8 cellular contexts compared by ENCODE assay signal in the genomic region with DNA sequence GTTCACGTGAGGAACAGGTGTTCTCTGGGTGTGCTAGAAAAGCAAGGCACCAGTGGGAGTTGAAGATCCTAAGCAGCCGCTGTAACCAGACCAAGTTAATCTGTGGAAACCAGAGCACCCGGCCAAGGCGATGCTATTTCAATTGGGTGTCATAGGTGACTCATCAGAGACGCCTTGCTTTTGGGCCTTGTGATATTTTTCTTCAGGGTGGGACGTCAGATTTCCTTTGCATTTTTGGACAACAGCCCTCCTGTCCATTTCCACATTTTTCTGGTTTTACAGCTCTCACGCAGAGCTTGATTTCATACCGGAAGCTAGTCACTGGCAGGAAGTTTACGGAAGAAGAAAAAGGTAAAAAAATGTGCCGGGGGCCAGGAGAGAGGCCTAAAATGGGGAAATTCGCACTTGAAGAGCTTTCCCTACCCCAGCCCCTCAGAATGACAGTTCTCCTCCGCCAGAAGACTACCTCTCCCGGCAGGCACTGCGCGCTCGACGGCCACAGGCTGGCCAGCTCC. TPM values are rescaled to one million over a fixed set of nuclear protein-coding genes. Genes with fewer than 3 reads are reported as not detected.
DNase-seq lines count a peak whose midpoint lies in the region; ATAC-seq and TF ChIP-seq lines count a peak whose summit lies in the region.

No MANE protein-coding gene starts in this region.

- H3K79me2 ChIP-seq in mammary epithelial cell (ENCODE audit: insufficient read depth, low read length): peaks cover 18% of the 10 kb centered on the region

- in situ Hi-C loops in mammary epithelial cell (cut with MboI; ENCODE audit: low sequenced_read_pairs in 2 of 2): loop anchor here in 1 of 2 donors (25.0 kb wide), 1 partner anchor 1890 kb away; no protein-coding TSS in a partner anchor

- intact Hi-C loops in mammary epithelial cell (cut with micrococcal nuclease): loop anchor here (5.0 kb wide), 1 partner anchor 110 kb away; no protein-coding TSS in a partner anchor

- ATAC-seq in GM19395 (IDR thresholded peaks at IDR 0.05; ENCODE audit: unreplicated experiment): no peak

- peak overlapping the region; percentile 84 for H3K4me2 ChIP-seq in mammary epithelial cell (ENCODE audit: insufficient read depth, low read depth, low read length)

- 7% methylated on average over 9 of the region's 17 CpGs for WGBS in mammary epithelial cell (ENCODE audit: low coverage, missing lambda C conversion rate)
- 14 to 24% methylated on average over 13 of the region's 17 CpGs for WGBS in mesodermal cell (ENCODE audit: insufficient coverage in 2 of 2), 2 experiments

- H3K4me3 ChIP-seq in BJ (ENCODE audit: low read depth, low read length) (peak overlapping the region; percentile 22), mammary epithelial cell (replicated peaks in 1 of 3; ENCODE audit: insufficient read depth in 1 of 3, low read depth in 2 of 3, low read length in 3 of 3) (peak overlapping the region; percentile 39 to 48 (median 44)), mesodermal cell (ENCODE audit: extremely low read depth, insufficient read depth, low read length, poor library complexity, severe bottlenecking) (peak overlapping the region; percentile 73)

- H2AFZ ChIP-seq in mammary epithelial cell (ENCODE audit: low read depth, low read length): peak overlapping the region; percentile 97

- no peak for TF ChIP-seq EP300 in Ishikawa (IDR thresholded peaks at IDR 0.05; ENCODE audit: borderline replicate concordance)

- peak overlapping the region; percentile 6 for H3K27ac ChIP-seq in mammary epithelial cell (ENCODE audit: insufficient read depth, low read depth, low read length)
- H3K27ac ChIP-seq in mesodermal cell (ENCODE audit: low read depth, low read length, severe bottlenecking): no peak overlapping the region

- no TSS peak for BruUV-seq in mammary epithelial cell (replicated peaks; lab: Mats Ljungman, UMichigan)

- no peaks in the 10 kb centered on the region for H4K20me1 ChIP-seq in mammary epithelial cell (ENCODE audit: insufficient read depth, low read length)

- no peak overlapping the region for H3K9ac ChIP-seq in mammary epithelial cell (ENCODE audit: insufficient read depth, low read length)

- CTCF ChIA-PET in BJ (lab: Yijun Ruan, JAX) (interaction anchor here (0.5 to 1.8 kb wide), 5 partner anchors 8 to 1898 kb away, joined by 3 to 8 read pairs (median 3); no protein-coding TSS in a partner anchor), mammary epithelial cell (lab: Charles Lee; ENCODE audit: low non-redundant PET) (interaction anchor here (0.6 to 1.4 kb wide), 3 partner anchors 60 to 116 kb away, joined by 5 to 31 read pairs (median 8); no protein-coding TSS in a partner anchor)

- POLR2A ChIA-PET in BJ (lab: Charles Lee): interaction anchor here (0.6 kb wide), 2 partner anchors 1529 to 1826 kb away, joined by 3 to 12 read pairs; no protein-coding TSS in a partner anchor

- DNase-seq in BJ (ENCODE audit: low read depth): no peak
- DNase-seq in mammary epithelial cell: no peak
- no peak for DNase-seq in superior temporal gyrus (ENCODE audit: extremely low spot score)
- no peak for DNase-seq in NK-92 (lab: John Stamatoyannopoulos, UW; ENCODE audit: unreplicated experiment)
- DNase-seq in NCI-H146 treated with DMSO at 0.1 percent for 48 hours (lab: John Stamatoyannopoulos, UW; ENCODE audit: unreplicated experiment): no peak

- H3K27me3 ChIP-seq in BJ (ENCODE audit: control insufficient read depth, insufficient read depth, low read length) (no peaks in the 10 kb centered on the region), mammary epithelial cell (ENCODE audit: insufficient read depth, low read length) (no peaks in the 10 kb centered on the region)

- TF ChIP-seq RAD21 in Ishikawa (IDR thresholded peaks at IDR 0.05; ENCODE audit: low read depth): no peak

- H3K36me3 ChIP-seq in BJ (ENCODE audit: control insufficient read depth, insufficient read depth, low read length) (no peaks in the 10 kb centered on the region), mammary epithelial cell (ENCODE audit: insufficient read depth, low read length) (no peaks in the 10 kb centered on the region), mesodermal cell (ENCODE audit: control insufficient read depth, insufficient read depth, low read length) (no peaks in the 10 kb centered on the region)

- H3K4me1 ChIP-seq in mammary epithelial cell (ENCODE audit: insufficient read depth, low read length) (peaks cover 23% of the 10 kb centered on the region), mesodermal cell (ENCODE audit: control insufficient read depth, insufficient read depth, low read length, poor library complexity, severe bottlenecking) (peaks cover 4% of the 10 kb centered on the region)

- TF ChIP-seq CTCF in BJ (IDR thresholded peaks at IDR 0.05; ENCODE audit: insufficient read depth, low read depth, low read length) (no peak), mammary epithelial cell (conservative IDR thresholded peaks at IDR 0.05 in 1 of 2, IDR thresholded peaks at IDR 0.05 in 1 of 2; ENCODE audit: extremely low read depth in 1 of 2, insufficient read depth in 1 of 2, low read depth in 1 of 2, low read length in 2 of 2) (no peak)

- dilution Hi-C loops in mammary epithelial cell (cut with HindIII; ENCODE audit: low sequenced_read_pairs): no loop called here

- H3K9me3 ChIP-seq in mammary epithelial cell (replicated peaks; ENCODE audit: insufficient read depth, low read length): no peaks in the 10 kb centered on the region
- H3K9me3 ChIP-seq in mesodermal cell (ENCODE audit: control insufficient read depth, low read length): no peaks in the 10 kb centered on the region

TF ChIP-seq in Ishikawa, 13 proteins besides CTCF, POLR2A, EP300 and RAD21:
- TF ChIP-seq FOXM1 (IDR thresholded peaks at IDR 0.05; ENCODE audit: borderline replicate concordance, low read depth) (no peak), TAF1 (IDR thresholded peaks at IDR 0.05; ENCODE audit: low read depth) (peak; percentile 9; the same call in 1 of the 2 replicates)

RNA-seq across cellular contexts. Expression of gene KBTBD8, which starts 0.5 kb away (rescaled TPM):
- 0.31 and 0.49 TPM in 2 replicates for polyA plus RNA-seq in BJ (2011; rRNA removed)
- polyA minus RNA-seq in BJ (2011; rRNA and poly(A)+ RNA removed): 0.19 and 0.67 TPM in 2 replicates
- 1 to 10 TPM; 3.5 to 3.7 TPM for total RNA-seq in mammary epithelial cell
- 1.5 TPM for polyA plus RNA-seq in mammary epithelial cell
- 3.5 TPM for polyA minus RNA-seq in mammary epithelial cell
- 1.9 TPM for polyA plus RNA-seq in mesodermal cell (2013, experiment 1 of 2)
- 1.7 TPM for polyA plus RNA-seq in mesodermal cell (2013, experiment 2 of 2)

Comparison
In these comparisons a context has a peak if more than half of its experiments do, and no peak if none do; other contexts are left out.
1. H3K4me3 ChIP-seq: peak in every context shown above with its lines; median percentile 73 in mesodermal cell; 44 in mammary epithelial cell; 22 in BJ.